ENCODE assay signal across 1 cellular context in the genomic region with DNA sequence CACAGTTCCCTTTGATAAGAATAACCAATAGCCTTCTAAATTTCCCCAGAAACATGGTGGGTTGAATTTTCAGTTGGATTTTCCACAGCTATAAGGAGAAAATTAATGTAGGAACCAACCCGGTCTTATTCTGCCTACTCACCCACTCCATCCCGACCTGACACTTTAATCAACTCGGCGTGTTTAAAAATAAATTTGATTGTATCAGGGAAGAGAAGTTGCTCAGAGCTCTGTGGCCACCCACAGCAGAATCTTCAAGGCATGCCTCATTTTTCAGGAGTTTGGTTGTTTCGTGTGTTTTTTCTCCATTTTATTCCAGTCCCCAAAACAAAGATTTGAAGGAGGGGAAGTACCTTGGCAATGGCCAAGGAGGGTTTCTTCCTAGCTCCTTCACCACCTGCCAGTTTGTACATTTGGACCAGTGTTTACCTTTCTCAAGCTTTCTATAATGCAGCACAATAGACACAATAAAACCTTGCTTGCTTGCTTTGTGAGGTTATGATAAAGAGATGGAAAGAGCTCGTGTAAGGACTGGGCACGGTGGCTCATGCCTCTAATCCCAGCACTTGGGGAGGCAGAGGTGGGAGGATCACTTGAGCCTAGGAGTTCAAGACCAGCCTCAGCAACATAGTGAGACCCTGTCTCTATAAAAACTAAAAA.
TF ChIP-seq lines count a peak whose summit lies in the region.

No MANE protein-coding gene starts in this region.

TF ChIP-seq in H1, 55 proteins besides CTCF, POLR2A, EP300 and RAD21:
- TF ChIP-seq, protein P1, sequence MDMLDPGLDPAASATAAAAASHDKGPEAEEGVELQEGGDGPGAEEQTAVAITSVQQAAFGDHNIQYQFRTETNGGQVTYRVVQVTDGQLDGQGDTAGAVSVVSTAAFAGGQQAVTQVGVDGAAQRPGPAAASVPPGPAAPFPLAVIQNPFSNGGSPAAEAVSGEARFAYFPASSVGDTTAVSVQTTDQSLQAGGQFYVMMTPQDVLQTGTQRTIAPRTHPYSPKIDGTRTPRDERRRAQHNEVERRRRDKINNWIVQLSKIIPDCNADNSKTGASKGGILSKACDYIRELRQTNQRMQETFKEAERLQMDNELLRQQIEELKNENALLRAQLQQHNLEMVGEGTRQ (IDR thresholded peaks at IDR 0.05; ENCODE audit: low read length): no peak
- TF ChIP-seq POU5F1 (IDR thresholded peaks at IDR 0.05; ENCODE audit: low read depth, low read length) (no peak), KDM5A (IDR thresholded peaks at IDR 0.05; ENCODE audit: low read length) (no peak)
- TF ChIP-seq, protein P2, sequence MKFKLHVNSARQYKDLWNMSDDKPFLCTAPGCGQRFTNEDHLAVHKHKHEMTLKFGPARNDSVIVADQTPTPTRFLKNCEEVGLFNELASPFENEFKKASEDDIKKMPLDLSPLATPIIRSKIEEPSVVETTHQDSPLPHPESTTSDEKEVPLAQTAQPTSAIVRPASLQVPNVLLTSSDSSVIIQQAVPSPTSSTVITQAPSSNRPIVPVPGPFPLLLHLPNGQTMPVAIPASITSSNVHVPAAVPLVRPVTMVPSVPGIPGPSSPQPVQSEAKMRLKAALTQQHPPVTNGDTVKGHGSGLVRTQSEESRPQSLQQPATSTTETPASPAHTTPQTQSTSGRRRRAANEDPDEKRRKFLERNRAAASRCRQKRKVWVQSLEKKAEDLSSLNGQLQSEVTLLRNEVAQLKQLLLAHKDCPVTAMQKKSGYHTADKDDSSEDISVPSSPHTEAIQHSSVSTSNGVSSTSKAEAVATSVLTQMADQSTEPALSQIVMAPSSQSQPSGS (IDR thresholded peaks at IDR 0.05; ENCODE audit: low read length): no peak
